In the genomic region with DNA sequence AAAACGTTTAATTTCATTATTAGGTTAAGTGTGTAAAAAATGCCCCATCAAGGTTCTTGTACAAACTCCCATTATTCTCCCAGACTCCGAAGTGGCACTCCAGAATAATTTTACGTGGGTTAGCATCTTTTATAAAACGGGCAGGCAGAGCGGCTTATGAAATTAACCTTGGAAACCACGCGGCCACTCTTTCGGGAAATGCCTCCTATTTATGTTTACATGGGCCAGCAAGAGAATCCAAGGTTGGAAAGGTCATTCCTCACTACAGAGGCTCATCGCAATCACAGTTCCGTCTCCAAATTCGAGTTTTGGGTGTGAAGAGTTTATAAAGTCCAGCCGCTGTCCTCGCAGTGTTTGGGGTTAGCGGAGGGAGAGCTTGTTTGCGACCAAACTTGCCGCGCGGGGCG, we compare ENCODE assay signal across 8 cellular contexts. TPM values are rescaled to one million over a fixed set of nuclear protein-coding genes. Genes with fewer than 3 reads are reported as not detected.
DNase-seq lines count a peak whose midpoint lies in the region; ATAC-seq, FAIRE-seq and TF ChIP-seq lines count a peak whose summit lies in the region.

No MANE protein-coding gene starts in this region.

- peak overlapping the region; percentile 89 for H3K4me3 Mint-ChIP-seq in endodermal cell

- ATAC-seq in GM19463 (IDR thresholded peaks at IDR 0.05; ENCODE audit: unreplicated experiment) = no peak

- no peak for TF ChIP-seq CTCF in endodermal cell (conservative IDR thresholded peaks at IDR 0.05)

- H3K36me3 Mint-ChIP-seq in endodermal cell (ENCODE audit: low read depth) = no peaks in the 10 kb centered on the region

- peaks cover 4% of the 10 kb centered on the region for H3K79me2 ChIP-seq in trophoblast cell (ENCODE audit: control insufficient read depth, insufficient read depth, low read length, poor library complexity)

- peak; percentile 35 for DNase-seq in DMS79 treated with DMSO at 0.1 percent for 48 hours (lab: John Stamatoyannopoulos, UW)
- no peak for DNase-seq in NT2/D1 (ENCODE audit: low read depth, low spot score)
- DNase-seq in endodermal cell = no peak
- DNase-seq in trophoblast cell = no peak
- no peak for DNase-seq in frontal cortex (ENCODE audit: low spot score in 2 of 2)
- DNase-seq in islet precursor cell = no peak
- DNase-seq in NCI-H1105 treated with DMSO at 0.1 percent for 48 hours (lab: John Stamatoyannopoulos, UW) = no peak

- no peaks in the 10 kb centered on the region for H3K9me3 Mint-ChIP-seq in endodermal cell

- H3K27me3 ChIP-seq in NT2/D1 (ENCODE audit: insufficient read depth, insufficient read length) (no peaks in the 10 kb centered on the region), endodermal cell (ENCODE audit: control insufficient read depth, insufficient read depth, low read length, poor library complexity, severe bottlenecking) (no peaks in the 10 kb centered on the region), trophoblast cell (ENCODE audit: insufficient read depth, low read length) (no peaks in the 10 kb centered on the region)

- peaks cover 24% of the 10 kb centered on the region for H3K4me1 Mint-ChIP-seq in endodermal cell

- H3K27me3 Mint-ChIP-seq in endodermal cell (ENCODE audit: insufficient read depth) = peaks cover 3% of the 10 kb centered on the region

- peak overlapping the region; percentile 98 for H3K27ac Mint-ChIP-seq in endodermal cell

- H2BK12ac ChIP-seq in trophoblast cell (ENCODE audit: low read length) = no peak overlapping the region

- H3K79me1 ChIP-seq in trophoblast cell (ENCODE audit: low read length) = peaks cover 10% of the 10 kb centered on the region

- no peak overlapping the region for H2AK5ac ChIP-seq in trophoblast cell (ENCODE audit: low read length)

- peak overlapping the region; percentile 60 for H2BK5ac ChIP-seq in trophoblast cell (ENCODE audit: low read depth, low read length, poor library complexity)

- H3K9ac ChIP-seq in NT2/D1 (ENCODE audit: insufficient read length, low read depth) = peak overlapping the region; percentile 83
- peak overlapping the region; percentile 57 for H3K9ac ChIP-seq in endodermal cell (ENCODE audit: extremely low read depth, low read length, poor library complexity, severe bottlenecking)
- peak overlapping the region; percentile 62 for H3K9ac ChIP-seq in trophoblast cell (ENCODE audit: low read length)

- H4K8ac ChIP-seq in trophoblast cell (ENCODE audit: low read depth, low read length) = peak overlapping the region; percentile 76

- no peak for FAIRE-seq in frontal cortex (lab: Jason Lieb, UNC)

- H2AFZ ChIP-seq in trophoblast cell (ENCODE audit: insufficient read depth, low read length, poor library complexity) = peak overlapping the region; percentile 33

- H3K23ac ChIP-seq in trophoblast cell (ENCODE audit: low read length) = no peak overlapping the region

- H4K91ac ChIP-seq in trophoblast cell (ENCODE audit: low read depth, low read length) = peak overlapping the region; percentile 67

- H4K12ac ChIP-seq in trophoblast cell (ENCODE audit: low read depth, low read length) = peak overlapping the region; percentile 10

- H3K4ac ChIP-seq in trophoblast cell (ENCODE audit: low read depth, low read length) = peak overlapping the region; percentile 23

- peaks cover 5% of the 10 kb centered on the region for H3K36me3 ChIP-seq in NT2/D1 (ENCODE audit: insufficient read depth, insufficient read length, low read length)
- H3K36me3 ChIP-seq in endodermal cell (ENCODE audit: control insufficient read depth, insufficient read depth, low read length) = no peaks in the 10 kb centered on the region
- H3K36me3 ChIP-seq in trophoblast cell (ENCODE audit: control insufficient read depth in 1 of 2, insufficient read depth in 2 of 2, low read length in 2 of 2) = no peaks in the 10 kb centered on the region

- peak overlapping the region; percentile 62 for H2BK120ac ChIP-seq in trophoblast cell (ENCODE audit: insufficient read depth, low read length, poor library complexity)

- H3K27ac ChIP-seq in endodermal cell (ENCODE audit: low read depth, low read length) (peak overlapping the region; percentile 94), trophoblast cell (ENCODE audit: low read depth, low read length) (peak overlapping the region; percentile 83)

- H3K4me1 ChIP-seq in NT2/D1 (ENCODE audit: insufficient read depth, insufficient read length) = peaks cover 3% of the 10 kb centered on the region
- H3K4me1 ChIP-seq in endodermal cell (ENCODE audit: control insufficient read depth, insufficient read depth, low read length) = peaks cover 2% of the 10 kb centered on the region
- H3K4me1 ChIP-seq in trophoblast cell (ENCODE audit: control insufficient read depth in 1 of 2, insufficient read depth in 2 of 2, low read length in 2 of 2) = peaks cover 3 to 12% of the 10 kb centered on the region in 2 experiments

- H3K18ac ChIP-seq in trophoblast cell (ENCODE audit: low read length) = peak overlapping the region; percentile 13

- H3K4me3 ChIP-seq in NT2/D1 (ENCODE audit: insufficient read length, low read depth) (peak overlapping the region; percentile 55), endodermal cell (ENCODE audit: low read length) (peak overlapping the region; percentile 78), trophoblast cell (ENCODE audit: low read depth, low read length) (peak overlapping the region; percentile 82)

- peak overlapping the region; percentile 43 for H3K14ac ChIP-seq in trophoblast cell (ENCODE audit: low read length)

- H3K4me2 ChIP-seq in trophoblast cell (ENCODE audit: low read length) = peak overlapping the region; percentile 77

- WGBS in endodermal cell (ENCODE audit: insufficient coverage in 1 of 2, insufficient read length in 1 of 2), 2 experiments = 13 to 18% methylated on average over 15 to 18 of the region's 19 CpGs
- no CpG with 5 or more reads among the region's 19 CpGs for WGBS in trophoblast cell (ENCODE audit: extremely low coverage, insufficient coverage, insufficient read length)

- H3K9me3 ChIP-seq in NT2/D1 (ENCODE audit: insufficient read depth, low read length) = no peaks in the 10 kb centered on the region
- H3K9me3 ChIP-seq in endodermal cell (ENCODE audit: control insufficient read depth, low read length) = no peaks in the 10 kb centered on the region
- no peaks in the 10 kb centered on the region for H3K9me3 ChIP-seq in trophoblast cell (ENCODE audit: insufficient read depth, low read depth, low read length)

RNA-seq across cellular contexts. Expression of a gene that starts 1.2 kb away (rescaled TPM):
- 10 to 100 TPM; 68.0 to 88.9 TPM for total RNA-seq in endodermal cell
- polyA plus RNA-seq in endodermal cell (2013, experiment 1 of 2) = 62.2 TPM
- polyA plus RNA-seq in endodermal cell (2013, experiment 2 of 2) = 51.6 TPM
- polyA plus RNA-seq in trophoblast cell (2013) = 43.9 and 45.4 TPM in 2 replicates
- total RNA-seq in frontal cortex = 2.9 TPM

Comparison
In these comparisons a context has a peak if more than half of its experiments do, and no peak if none do; other contexts are left out.
1. RNA of a gene that starts 1.2 kb away (total RNA-seq): 68.0 to 88.9 TPM in endodermal cell; 2.9 TPM in frontal cortex (single experiment); every median in the first group is over 10 times any median in the second.
2. Peak in every context shown above with its lines, with median percentiles within 50 percentile points of each other: H3K4me3 ChIP-seq and H3K9ac ChIP-seq.